In genomic region chr14:92310776-92311375, GRCh38 we compare ENCODE assay signal across 20 cellular contexts. TPM values are rescaled to one million over a fixed set of nuclear protein-coding genes. Genes with fewer than 3 reads are reported as not detected.
"Had no signal": no experiment of that assay in that cellular context is flagged by ENCODE, and none has a peak within 500 bp of the region (broad histone marks: within the 10 kb centered on the region; RNA-seq: fewer than 3 reads in every experiment).

No MANE protein-coding gene starts in this region.

- H3K4me3 ChIP-seq: ascending aorta, gastroesophageal sphincter, heart right ventricle, mucosa of descending colon, pancreas, sigmoid colon, thoracic aorta had no signal

- ATAC-seq: activated CD8-positive, alpha-beta memory T cell treated with anti-CD3 and anti-CD28 coated beads, Interleukin-2, amount 10 ng/mL, durations not matched to agents 7 days and 5 days; activated naive CD8-positive, alpha-beta T cell treated with anti-CD3 and anti-CD28 coated beads, Interleukin-2, amount 50 U/mL, for 24 hours; gastroesophageal sphincter; heart right ventricle; mucosa of descending colon; naive thymus-derived CD4-positive, alpha-beta T cell; pancreas; stimulated activated naive CD8-positive, alpha-beta T cell treated with anti-CD3 and anti-CD28 coated beads, Interleukin-15, amount 100 ng/mL, for 72 hours had no signal

- DNase-seq: activated CD4-positive, alpha-beta T cell treated with anti-CD3 and anti-CD28 coated beads for 1 hour; activated CD4-positive, alpha-beta T cell treated with anti-CD3 and anti-CD28 coated beads, Interleukin-2, amount 50 U/mL, for 4 hours; activated CD8-positive, alpha-beta memory T cell treated with anti-CD3 and anti-CD28 coated beads, Interleukin-2, amount 10 ng/mL, durations not matched to agents 7 days and 5 days; activated naive CD4-positive, alpha-beta T cell treated with anti-CD3 and anti-CD28 coated beads for 36 hours; activated naive CD8-positive, alpha-beta T cell treated with anti-CD3 and anti-CD28 coated beads, Interleukin-2, amount 50 U/mL, for 24 hours; activated T-cell treated with anti-CD3 and anti-CD28 coated beads, Interleukin-2, amount 50 U/mL, for 1 hour; erythroblast; heart right ventricle; islet precursor cell; mucosa of descending colon; naive thymus-derived CD4-positive, alpha-beta T cell; pancreas; sigmoid colon; stimulated activated CD4-positive, alpha-beta T cell treated with anti-CD3 and anti-CD28 coated beads, Interleukin-1b, Interleukin-23, amount 100 ng/mL, for 48 hours; stimulated activated naive CD8-positive, alpha-beta T cell treated with anti-CD3 and anti-CD28 coated beads, Interleukin-15, amount 100 ng/mL, for 72 hours had no signal

RNA-seq across cellular contexts. Expression of gene SLC24A4, which starts 12.1 kb away (rescaled TPM):
- total RNA-seq: activated CD8-positive, alpha-beta memory T cell treated with anti-CD3 and anti-CD28 coated beads, Interleukin-2, amount 10 ng/mL, durations not matched to agents 7 days and 5 days; activated naive CD4-positive, alpha-beta T cell treated with anti-CD3 and anti-CD28 coated beads for 36 hours; activated T-helper 2 cell treated with anti-CD3 and anti-CD28 coated beads, Interferon-gamma antibody, Interleukin-2, Interleukin-4, amounts not matched to agents 10 μg/mL and 5 μg/mL and 100 μg/mL, durations not matched to agents 14 hours and 24 hours and 36 hours; ascending aorta; bronchial epithelial cell had no signal
